8 cellular contexts compared by ENCODE assay signal in genomic region chr19:46856062-46857022, GRCh38. TPM values are rescaled to one million over a fixed set of nuclear protein-coding genes. Genes with fewer than 3 reads are reported as not detected.
DNase-seq lines count a peak whose midpoint lies in the region; ATAC-seq and TF ChIP-seq lines count a peak whose summit lies in the region.

No MANE protein-coding gene starts in this region.

- no peaks in the 10 kb centered on the region for H3K27me3 ChIP-seq in BE2C
- H3K27me3 ChIP-seq in Peyer's patch: no peaks in the 10 kb centered on the region
- no peaks in the 10 kb centered on the region for H3K27me3 ChIP-seq in esophagus muscularis mucosa

- peaks cover 0 to 4% of the 10 kb centered on the region in 2 donors for H3K36me3 Mint-ChIP-seq in activated T-cell treated with anti-CD3 and anti-CD28 coated beads, Interleukin-2, amount 50 U/mL, for 72 hours (ENCODE audit: insufficient read depth in 2 of 2)

- no peak for TF ChIP-seq EP300 in esophagus muscularis mucosa (IDR thresholded peaks at IDR 0.05)

- TF ChIP-seq CTCF in BE2C (IDR thresholded peaks at IDR 0.05; ENCODE audit: low read depth, low read length) (peak; percentile 77), Peyer's patch (IDR thresholded peaks at IDR 0.05) (peak; percentile 32 to 93 (median 77)), esophagus muscularis mucosa (IDR thresholded peaks at IDR 0.05) (peak; percentile 80 to 96 (median 82))

- peaks cover 32% of the 10 kb centered on the region for H3K4me1 Mint-ChIP-seq in activated T-cell treated with anti-CD3 and anti-CD28 coated beads, Interleukin-2, amount 50 U/mL, for 72 hours (ENCODE audit: low read depth)

- peak; percentile 39 for ATAC-seq in GM19372 (IDR thresholded peaks at IDR 0.05; ENCODE audit: low read depth, unreplicated experiment)
- ATAC-seq in activated T-cell treated with anti-CD3 and anti-CD28 coated beads, Interleukin-2, amount 50 U/mL, for 72 hours (replicated peaks in 1 of 2): peak; percentile 66 to 70

- WGBS in esophagus muscularis mucosa: 4% methylated on average over 40 of the region's 41 CpGs

- no peaks in the 10 kb centered on the region for H3K9me3 Mint-ChIP-seq in activated T-cell treated with anti-CD3 and anti-CD28 coated beads, Interleukin-2, amount 50 U/mL, for 72 hours

- peak overlapping the region; percentile 22 for H3K27ac Mint-ChIP-seq in activated T-cell treated with anti-CD3 and anti-CD28 coated beads, Interleukin-2, amount 50 U/mL, for 72 hours

- peak overlapping the region; percentile 58 to 81 (median 71) for H3K27ac ChIP-seq in Peyer's patch
- H3K27ac ChIP-seq in esophagus muscularis mucosa (replicated peaks in 1 of 4): peak overlapping the region; percentile 76 to 83 (median 78)

- no peak for TF ChIP-seq POLR2A in Peyer's patch (IDR thresholded peaks at IDR 0.05)
- TF ChIP-seq POLR2A in esophagus muscularis mucosa (IDR thresholded peaks at IDR 0.05; ENCODE audit: low read depth): no peak

- H3K9me3 ChIP-seq in BE2C (no peaks in the 10 kb centered on the region), Peyer's patch (no peaks in the 10 kb centered on the region), esophagus muscularis mucosa (no peaks in the 10 kb centered on the region)

- DNase-seq in BE2C (peak; percentile 97), HuH-7.5 (ENCODE audit: low spot score) (peak; percentile 95), Peyer's patch (peak; percentile 92 to 97 (median 95)), esophagus muscularis mucosa (ENCODE audit: extremely low spot score) (peak; percentile 99), myocyte (ENCODE audit: low read depth) (peak; percentile 94)
- peak; percentile 91 to 95 for DNase-seq in activated T-cell treated with anti-CD3 and anti-CD28 coated beads, Interleukin-2, amount 50 U/mL, for 72 hours
- DNase-seq in stimulated activated CD8-positive, alpha-beta memory T cell treated with anti-CD3 and anti-CD28 coated beads, Interleukin-7, amount 100 ng/mL, for 4 hours (ENCODE audit: low read depth in 2 of 2): peak; percentile 85 to 89

- peak overlapping the region; percentile 80 to 87 for H3K4me3 Mint-ChIP-seq in activated T-cell treated with anti-CD3 and anti-CD28 coated beads, Interleukin-2, amount 50 U/mL, for 72 hours

- peak overlapping the region; percentile 57 for H3K4me3 ChIP-seq in BE2C (ENCODE audit: low read depth, low read length)
- peak overlapping the region; percentile 16 to 39 (median 29) for H3K4me3 ChIP-seq in Peyer's patch
- peak overlapping the region; percentile 40 to 49 (median 46) for H3K4me3 ChIP-seq in esophagus muscularis mucosa

- H3K27me3 Mint-ChIP-seq in activated T-cell treated with anti-CD3 and anti-CD28 coated beads, Interleukin-2, amount 50 U/mL, for 72 hours (ENCODE audit: low read depth): no peaks in the 10 kb centered on the region

- H3K4me1 ChIP-seq in BE2C (no peaks in the 10 kb centered on the region), Peyer's patch (peaks cover 0 to 20% (median 3%) of the 10 kb centered on the region in 4 donors), esophagus muscularis mucosa (peaks cover 22 to 33% (median 27%) of the 10 kb centered on the region in 4 donors)

- intact Hi-C loops in esophagus muscularis mucosa (cut with DNase I): loop anchor here (2.0 kb wide), 1 partner anchor 134 kb away; no protein-coding TSS in a partner anchor

- H3K36me3 ChIP-seq in BE2C (no peaks in the 10 kb centered on the region), Peyer's patch (no peaks in the 10 kb centered on the region), esophagus muscularis mucosa (no peaks in the 10 kb centered on the region)

RNA-seq across cellular contexts. Expression of gene ARHGAP35, which starts 4.5 kb away (rescaled TPM):
- 38.0 TPM for polyA plus RNA-seq in BE2C (2012; ENCODE audit: insufficient read depth, insufficient read length, low read depth)
- total RNA-seq in Peyer's patch: 100 to 1,000 TPM in 1 of 4 donors, 10 to 100 TPM in 3; 41.3 to 100 (median 85.4) TPM
- total RNA-seq in activated T-cell treated with anti-CD3 and anti-CD28 coated beads, Interleukin-2, amount 50 U/mL, for 72 hours: 10 to 100 TPM; 22.7 to 30.0 TPM
- total RNA-seq in esophagus muscularis mucosa: 10 to 100 TPM; 49.7 to 94.5 (median 77.7) TPM
- total RNA-seq in myocyte: 30.5 and 31.0 TPM in 2 replicates
- polyA plus RNA-seq in myocyte (2012): 36.6 TPM

RNA-seq across cellular contexts. Expression of gene AP2S1, which starts 5.7 kb away (rescaled TPM):
- polyA plus RNA-seq in BE2C (2012; ENCODE audit: insufficient read depth, insufficient read length, low read depth): 195 TPM
- total RNA-seq in Peyer's patch: 10 to 100 TPM; 56.9 to 83.6 (median 64.5) TPM
- 10 to 100 TPM; 61.7 to 64.3 TPM for total RNA-seq in activated T-cell treated with anti-CD3 and anti-CD28 coated beads, Interleukin-2, amount 50 U/mL, for 72 hours
- total RNA-seq in esophagus muscularis mucosa: 10 to 100 TPM; 63.5 to 88.9 (median 74.5) TPM
- total RNA-seq in myocyte: 82.3 and 89.0 TPM in 2 replicates
- 264 TPM for polyA plus RNA-seq in myocyte (2012)

Comparison
In these comparisons a context has a peak if more than half of its experiments do, and no peak if none do; other contexts are left out.
1. Peak in every context shown above with its lines: DNase-seq, ATAC-seq, H3K4me3 ChIP-seq and H3K27ac ChIP-seq.